ENCODE assay signal across 22 cellular contexts in the genomic region with DNA sequence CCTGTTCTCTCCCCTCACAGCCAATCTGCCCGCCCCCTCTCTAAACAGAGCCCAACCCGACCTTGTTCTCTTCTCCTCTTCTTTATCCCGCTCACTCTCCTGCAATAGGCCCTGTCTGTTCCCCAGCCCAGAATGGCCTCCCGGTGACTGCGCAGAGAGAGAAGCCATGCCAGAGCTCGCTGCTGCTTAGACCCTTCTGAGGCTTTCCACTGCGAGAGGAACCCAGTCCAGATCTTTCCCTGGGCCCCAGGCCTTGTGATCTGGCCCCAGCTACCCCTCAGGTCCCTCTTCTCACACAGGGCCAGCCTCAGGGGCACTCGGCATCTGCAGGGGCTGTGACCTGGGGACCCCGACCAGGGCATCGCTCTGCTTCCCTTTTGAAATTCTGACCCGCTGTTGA. TPM values are rescaled to one million over a fixed set of nuclear protein-coding genes. Genes with fewer than 3 reads are reported as not detected.
DNase-seq lines count a peak whose midpoint lies in the region; FAIRE-seq and TF ChIP-seq lines count a peak whose summit lies in the region.
"Had no signal": no experiment of that assay in that cellular context is flagged by ENCODE, and none has a peak within 500 bp of the region (broad histone marks: within the 10 kb centered on the region; RNA-seq: fewer than 3 reads in every experiment).

No MANE protein-coding gene starts in this region.

- H3K4me1 Mint-ChIP-seq in osteocyte (ENCODE audit: unreplicated experiment), result peaks cover 8% of the 10 kb centered on the region
- H3K4me1 Mint-ChIP-seq: CD4-positive, CD25-positive, alpha-beta regulatory T cell had no signal

- H3K36me3 ChIP-seq in spleen, result no peaks in the 10 kb centered on the region
- H3K36me3 ChIP-seq: BLaER1, HAP-1, MG63, SJCRH30 had no signal

- no peak for FAIRE-seq in D721Med (lab: Jason Lieb, UNC)
- FAIRE-seq: G401.6 had no signal

- peaks cover 2 to 34% (median 16%) of the 10 kb centered on the region in 6 donors for H3K4me1 ChIP-seq in spleen
- H3K4me1 ChIP-seq: BLaER1, HAP-1, SJCRH30 had no signal

- H3K36me3 Mint-ChIP-seq in osteocyte (ENCODE audit: unreplicated experiment), result no peaks in the 10 kb centered on the region

- no peaks in the 10 kb centered on the region for H3K9me3 Mint-ChIP-seq in osteocyte (ENCODE audit: unreplicated experiment)

- no peak overlapping the region for H3K4me3 Mint-ChIP-seq in osteocyte (ENCODE audit: unreplicated experiment)
- H3K4me3 Mint-ChIP-seq: CD4-positive, CD25-positive, alpha-beta regulatory T cell; HFFc6 had no signal

- TF ChIP-seq POLR2A in spleen (IDR thresholded peaks at IDR 0.05), result no peak

- DNase-seq in activated effector memory CD4-positive, alpha-beta T cell treated with anti-CD3 and anti-CD28 coated beads, Interleukin-2, amount 50 U/mL, for 16 hours, result peak; percentile 44
- no peak for DNase-seq in activated effector memory CD4-positive, alpha-beta T cell treated with Interleukin-2 at 50 U/mL for 16 hours
- DNase-seq in spleen, result peak; percentile 38
- no peak for DNase-seq in D721Med (ENCODE audit: insufficient read length, low spot score)
- DNase-seq in NCI-H526 (lab: John Stamatoyannopoulos, UW), result no peak
- no peak for DNase-seq in osteocyte (ENCODE audit: extremely low spot score, unreplicated experiment)
- DNase-seq: CD4-positive, CD25-positive, alpha-beta regulatory T cell; GOT3; HFFc6; KG1; MG63; NCI-H1694; NCI-H2227 treated with DMSO at 0.1 percent for 48 hours; NCI-H524; NCI-H82; NK-92 treated with Interleukin-12 subunit alpha and Interleukin-12 subunit beta, amount 100 ng/mL, for 24 hours; PC-3; SJCRH30 had no signal

- H3K9me3 ChIP-seq in spleen, result no peaks in the 10 kb centered on the region
- H3K9me3 ChIP-seq: BLaER1, HAP-1, MG63, SJCRH30 had no signal

- 79 to 93% (median 86%) methylated on average over 11 of the region's 11 CpGs for WGBS in spleen, 5 donors

- H3K27me3 ChIP-seq in spleen (replicated peaks in 1 of 7), result no peaks in the 10 kb centered on the region
- H3K27me3 ChIP-seq: BLaER1, MG63 had no signal

- intact Hi-C loops in spleen (cut with DNase I; ENCODE audit: low total_unique reads), result no loop called here

- peak overlapping the region; percentile 74 for H3K27ac ChIP-seq in VCaP
- H3K27ac ChIP-seq in spleen, result peak overlapping the region in 2 of 8 donors; percentile 5 to 17
- H3K27ac ChIP-seq: BLaER1, SJCRH30 had no signal

- peaks cover 3% of the 10 kb centered on the region for H3K27me3 Mint-ChIP-seq in osteocyte (ENCODE audit: unreplicated experiment)
- H3K27me3 Mint-ChIP-seq: CD4-positive, CD25-positive, alpha-beta regulatory T cell had no signal

- H3K27ac Mint-ChIP-seq in osteocyte (ENCODE audit: unreplicated experiment), result no peak overlapping the region
- H3K27ac Mint-ChIP-seq: CD4-positive, CD25-positive, alpha-beta regulatory T cell; HFFc6 had no signal

- TF ChIP-seq CTCF in VCaP (conservative IDR thresholded peaks at IDR 0.05), result no peak
- TF ChIP-seq CTCF in spleen (IDR thresholded peaks at IDR 0.05 in 8 of 11, conservative IDR thresholded peaks at IDR 0.05 in 3 of 11), result no peak
- no peak for TF ChIP-seq CTCF in D721Med (IDR thresholded peaks at IDR 0.05; ENCODE audit: insufficient read depth, missing control alignments)
- no peak for TF ChIP-seq CTCF in osteocyte (IDR thresholded peaks at IDR 0.05)

- H3K4me3 ChIP-seq in spleen, result no peak overlapping the region
- H3K4me3 ChIP-seq: BLaER1, HAP-1, MG63, SJCRH30 had no signal

RNA-seq across cellular contexts. Expression of a gene that starts 58.1 kb away (rescaled TPM):
- total RNA-seq in spleen (10 to 100 TPM in 3 of 7 donors, 1 to 10 TPM in 4; 5.6 to 16.0 (median 9.2) TPM), osteocyte (12.3 and 12.7 TPM in 2 replicates)
- 1 to 10 TPM; 3.7 to 6.7 (median 5.8) TPM for polyA plus RNA-seq in spleen

Comparison
In these comparisons a context has a peak if more than half of its experiments do, and no peak if none do; other contexts are left out.
1. DNase-seq: peak in activated effector memory CD4-positive, alpha-beta T cell treated with anti-CD3 and anti-CD28 coated beads, Interleukin-2, amount 50 U/mL, for 16 hours (single experiment) and spleen (single experiment); none in activated effector memory CD4-positive, alpha-beta T cell treated with Interleukin-2 at 50 U/mL for 16 hours (single experiment), D721Med (single experiment), NCI-H526 (0 of 2) and osteocyte (single experiment).